In genomic region chr1:50978144-50978851, GRCh38 we compare ENCODE assay signal across 1 cellular context.
A peak's percentile ranks its signal among the peaks of the same experiment; 100 is the strongest.
TF ChIP-seq lines count a peak whose summit lies in the region.

No MANE protein-coding gene starts in this region.

TF ChIP-seq in K562, 482 proteins besides CTCF, POLR2A, EP300 and RAD21 (continued from another document and continues in another):
- no peak for TF ChIP-seq STAT6 (CRISPR knock-in tag; IDR thresholded peaks at IDR 0.05)
- TF ChIP-seq E2F1 (CRISPR knock-in tag; IDR thresholded peaks at IDR 0.05): no peak; the same call in 1 of the 2 replicates
- TF ChIP-seq ELK1 (CRISPR knock-in tag; IDR thresholded peaks at IDR 0.05): no peak
- TF ChIP-seq HMGXB4 (CRISPR knock-in tag; IDR thresholded peaks at IDR 0.05): no peak
- TF ChIP-seq ZNF431 (CRISPR knock-in tag; IDR thresholded peaks at IDR 0.05): no peak; the same call in 1 of the 2 replicates
- no peak for TF ChIP-seq PBX2 (CRISPR knock-in tag; IDR thresholded peaks at IDR 0.05; ENCODE audit: low read depth)
- no peak; the same call in 1 of the 2 replicates for TF ChIP-seq PBX2 (tag; conservative IDR thresholded peaks at IDR 0.05; ENCODE audit: low read depth)
- TF ChIP-seq SFPQ (IDR thresholded peaks at IDR 0.05; ENCODE audit: low read depth, low read length): no peak
- TF ChIP-seq ZFP91 (CRISPR knock-in tag; IDR thresholded peaks at IDR 0.05): no peak
- no peak for TF ChIP-seq EWSR1 (IDR thresholded peaks at IDR 0.05; ENCODE audit: borderline replicate concordance, low read depth, partially characterized antibody)
- no peak for TF ChIP-seq SPI1 (IDR thresholded peaks at IDR 0.05; ENCODE audit: borderline replicate concordance, low read depth, low read length)
- peak; percentile 18; the same call in 1 of the 2 replicates for TF ChIP-seq DPF2 (IDR thresholded peaks at IDR 0.05)
- TF ChIP-seq ZFX (CRISPR knock-in tag; IDR thresholded peaks at IDR 0.05): peak; percentile 62; the same call in 1 of the 2 replicates
- no peak for TF ChIP-seq DIDO1 (tag; IDR thresholded peaks at IDR 0.05; ENCODE audit: low read depth)
- TF ChIP-seq CHD7 (IDR thresholded peaks at IDR 0.05; ENCODE audit: low read depth, low read length): no peak
- peak; percentile 61; the same call in 1 of the 2 replicates for TF ChIP-seq ZBTB2 (IDR thresholded peaks at IDR 0.05)
- TF ChIP-seq BRCA1 (IDR thresholded peaks at IDR 0.05): no peak
- no peak for TF ChIP-seq BRCA1 (CRISPR knock-in tag; IDR thresholded peaks at IDR 0.05)
- TF ChIP-seq ZBTB7A (IDR thresholded peaks at IDR 0.05; ENCODE audit: borderline replicate concordance, control insufficient read depth, low read depth, low read length): 0 out of 2 replicates have a peak, but pooled peaks have one; percentile 32
- 0 out of 2 replicates have a peak, but pooled peaks have one; percentile 8 for TF ChIP-seq DNMT1 (IDR thresholded peaks at IDR 0.05)
- no peak for TF ChIP-seq MBD2 (IDR thresholded peaks at IDR 0.05; ENCODE audit: borderline replicate concordance, low read depth)
- TF ChIP-seq HLTF (IDR thresholded peaks at IDR 0.05): no peak
- no peak for TF ChIP-seq SRSF3 (IDR thresholded peaks at IDR 0.05; ENCODE audit: insufficient read depth, low read length)
- TF ChIP-seq FOXP1 (CRISPR knock-in tag; IDR thresholded peaks at IDR 0.05): no peak
- no peak for TF ChIP-seq FOS (IDR thresholded peaks at IDR 0.05; ENCODE audit: extremely low read depth, insufficient read length)
- no peak for TF ChIP-seq SRSF1 (IDR thresholded peaks at IDR 0.05; ENCODE audit: low read depth, low read length)
